8 cellular contexts compared by ENCODE assay signal in the genomic region with DNA sequence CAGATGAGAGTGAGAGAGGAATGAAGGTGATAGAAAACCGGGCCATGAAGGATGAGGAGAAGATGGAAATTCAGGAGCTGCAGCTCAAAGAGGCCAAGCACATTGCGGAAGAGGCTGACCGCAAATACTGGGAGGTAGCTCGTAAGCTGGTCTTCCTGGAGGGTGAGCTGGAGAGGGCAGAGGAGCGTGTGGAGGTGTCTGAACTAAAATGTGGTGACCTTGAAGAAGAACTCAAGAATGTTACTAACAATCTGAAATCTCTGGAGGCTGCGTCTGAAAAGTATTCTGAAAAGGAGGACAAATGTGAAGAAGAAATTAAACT.
A peak's percentile ranks its signal among the peaks of the same experiment; 100 is the strongest.
DNase-seq lines count a peak whose midpoint lies in the region; ATAC-seq and TF ChIP-seq lines count a peak whose summit lies in the region.

No MANE protein-coding gene starts in this region.

- H3K4me3 ChIP-seq in PC-3 (ENCODE audit: low read length) (peak overlapping the region; percentile 67), ectodermal cell (ENCODE audit: insufficient read depth, low read depth, low read length) (peak overlapping the region; percentile 26)

- H3K4me2 ChIP-seq in PC-3 (ENCODE audit: low read length): peak overlapping the region; percentile 80

- H3K27ac ChIP-seq in PC-3 (ENCODE audit: low read length) (peak overlapping the region; percentile 65), ectodermal cell (ENCODE audit: insufficient read depth, low read depth, low read length, poor library complexity, severe bottlenecking) (no peak overlapping the region)

- CTCF ChIA-PET in activated naive CD4-positive, alpha-beta T cell treated with anti-CD3 and anti-CD28 coated beads for 36 hours (lab: Charles Lee): interaction anchor here (0.9 kb wide), 1 partner anchor 275 kb away, joined by 3 read pairs; no protein-coding TSS in a partner anchor
- CTCF ChIA-PET in PC-3 (lab: Charles Lee): no interaction called here

- no peaks in the 10 kb centered on the region for H3K27me3 ChIP-seq in PC-3 (ENCODE audit: low read length)
- peaks cover 15% of the 10 kb centered on the region for H3K27me3 ChIP-seq in ectodermal cell (ENCODE audit: control insufficient read depth, insufficient read depth, low read length, poor library complexity, severe bottlenecking)

- POLR2A ChIA-PET in PC-3 (lab: Charles Lee; ENCODE audit: unreplicated experiment): no interaction called here

- H3K9me3 Mint-ChIP-seq in activated naive CD4-positive, alpha-beta T cell treated with anti-CD3 and anti-CD28 coated beads for 36 hours: no peaks in the 10 kb centered on the region

- intact Hi-C loops in activated naive CD4-positive, alpha-beta T cell treated with anti-CD3 and anti-CD28 coated beads for 36 hours (cut with micrococcal nuclease): loop anchor here (5.0 to 10.0 kb wide), 2 partner anchors 101 to 1968 kb away; a partner anchor contains a TSS
- intact Hi-C loops in PC-3 (cut with micrococcal nuclease): no loop called here

- H3K9me2 ChIP-seq in PC-3 (replicated peaks; ENCODE audit: low read length): no peaks in the 10 kb centered on the region

- H3K4me1 Mint-ChIP-seq in activated naive CD4-positive, alpha-beta T cell treated with anti-CD3 and anti-CD28 coated beads for 36 hours (ENCODE audit: low read depth): peaks cover 14% of the 10 kb centered on the region

- H3F3A ChIP-seq in PC-3 (ENCODE audit: low read length, unreplicated experiment): no peaks in the 10 kb centered on the region

- H3K4me1 ChIP-seq in PC-3 (ENCODE audit: insufficient read depth, low read length) (peaks cover 31% of the 10 kb centered on the region), ectodermal cell (ENCODE audit: control insufficient read depth, insufficient read depth, low read length) (peaks cover 4% of the 10 kb centered on the region)

- BruUV-seq in PC-3 (replicated peaks; lab: Mats Ljungman, UMichigan): TSS peak; percentile 72

- ATAC-seq in HG02885 (IDR thresholded peaks at IDR 0.05; ENCODE audit: poor library complexity, unreplicated experiment) (peak; percentile 24), PC-3 (peak; percentile 34), GM18520 (IDR thresholded peaks at IDR 0.05; ENCODE audit: unreplicated experiment) (no peak)

- no peak for DNase-seq in activated naive CD4-positive, alpha-beta T cell treated with anti-CD3 and anti-CD28 coated beads for 36 hours
- no peak for DNase-seq in activated naive CD4-positive, alpha-beta T cell (lab: John Stamatoyannopoulos, UW)
- DNase-seq in PC-3: peak; percentile 46
- peak; percentile 40 for DNase-seq in mucosa of gallbladder (ENCODE audit: low spot score)
- DNase-seq in putamen (ENCODE audit: low spot score): no peak

- H3K9me3 ChIP-seq in PC-3 (ENCODE audit: low read length) (no peaks in the 10 kb centered on the region), ectodermal cell (ENCODE audit: control insufficient read depth, low read length) (no peaks in the 10 kb centered on the region)

- no peaks in the 10 kb centered on the region for H3K36me3 Mint-ChIP-seq in activated naive CD4-positive, alpha-beta T cell treated with anti-CD3 and anti-CD28 coated beads for 36 hours (ENCODE audit: low read depth)

- peak overlapping the region; percentile 80 for H3K4me3 Mint-ChIP-seq in activated naive CD4-positive, alpha-beta T cell treated with anti-CD3 and anti-CD28 coated beads for 36 hours

- 58 to 63% methylated on average over 6 of the region's 6 CpGs for WGBS in ectodermal cell, 2 experiments

- H4K20me1 ChIP-seq in PC-3 (ENCODE audit: low read length): no peaks in the 10 kb centered on the region

- no peaks in the 10 kb centered on the region for H3K27me3 Mint-ChIP-seq in activated naive CD4-positive, alpha-beta T cell treated with anti-CD3 and anti-CD28 coated beads for 36 hours (ENCODE audit: low read depth)

- TF ChIP-seq CTCF in PC-3 (conservative IDR thresholded peaks at IDR 0.05; ENCODE audit: low read depth, low read length): no peak

- H3K9ac ChIP-seq in PC-3 (ENCODE audit: low read length): peak overlapping the region; percentile 75

- H3K79me2 ChIP-seq in PC-3 (ENCODE audit: low read length): no peaks in the 10 kb centered on the region

- peak overlapping the region; percentile 22 for H3K27ac Mint-ChIP-seq in activated naive CD4-positive, alpha-beta T cell treated with anti-CD3 and anti-CD28 coated beads for 36 hours

- H2AFZ ChIP-seq in PC-3 (ENCODE audit: low read length): peak overlapping the region; percentile 72

- H3K36me3 ChIP-seq in PC-3 (ENCODE audit: low read depth, low read length) (no peaks in the 10 kb centered on the region), ectodermal cell (ENCODE audit: control insufficient read depth, insufficient read depth, low read length) (no peaks in the 10 kb centered on the region)

Comparison
In these comparisons a context has a peak if more than half of its experiments do, and no peak if none do; other contexts are left out.
1. DNase-seq: peak in PC-3 (single experiment) and mucosa of gallbladder (single experiment); none in activated naive CD4-positive, alpha-beta T cell treated with anti-CD3 and anti-CD28 coated beads for 36 hours (single experiment), activated naive CD4-positive, alpha-beta T cell (0 of 4) and putamen (single experiment).